In the genomic region with DNA sequence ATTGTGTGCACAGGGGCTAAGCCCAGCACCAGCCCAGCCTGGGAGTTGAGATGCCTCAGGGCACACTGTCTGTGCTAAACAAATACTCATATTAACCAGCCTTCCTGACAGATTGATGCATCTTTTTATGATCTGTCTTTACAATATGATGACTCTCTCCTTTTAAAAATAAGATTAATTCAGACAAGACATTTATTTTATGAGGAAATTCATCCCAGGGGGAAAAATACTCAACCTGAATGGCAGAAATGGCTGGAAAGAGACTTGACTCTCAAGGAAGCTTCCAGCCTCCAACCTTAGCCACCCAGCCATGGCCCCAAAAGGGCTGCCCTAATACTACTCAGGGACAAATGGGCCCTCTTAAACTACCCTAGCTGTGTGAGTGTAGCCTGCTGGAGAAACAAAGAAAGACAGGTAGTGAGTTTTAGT, we compare ENCODE assay signal across 1 cellular context.
TF ChIP-seq lines count a peak whose summit lies in the region.

No MANE protein-coding gene starts in this region.

TF ChIP-seq in WTC11, 78 proteins besides CTCF, POLR2A, EP300 and RAD21:
- TF ChIP-seq, protein P1, sequence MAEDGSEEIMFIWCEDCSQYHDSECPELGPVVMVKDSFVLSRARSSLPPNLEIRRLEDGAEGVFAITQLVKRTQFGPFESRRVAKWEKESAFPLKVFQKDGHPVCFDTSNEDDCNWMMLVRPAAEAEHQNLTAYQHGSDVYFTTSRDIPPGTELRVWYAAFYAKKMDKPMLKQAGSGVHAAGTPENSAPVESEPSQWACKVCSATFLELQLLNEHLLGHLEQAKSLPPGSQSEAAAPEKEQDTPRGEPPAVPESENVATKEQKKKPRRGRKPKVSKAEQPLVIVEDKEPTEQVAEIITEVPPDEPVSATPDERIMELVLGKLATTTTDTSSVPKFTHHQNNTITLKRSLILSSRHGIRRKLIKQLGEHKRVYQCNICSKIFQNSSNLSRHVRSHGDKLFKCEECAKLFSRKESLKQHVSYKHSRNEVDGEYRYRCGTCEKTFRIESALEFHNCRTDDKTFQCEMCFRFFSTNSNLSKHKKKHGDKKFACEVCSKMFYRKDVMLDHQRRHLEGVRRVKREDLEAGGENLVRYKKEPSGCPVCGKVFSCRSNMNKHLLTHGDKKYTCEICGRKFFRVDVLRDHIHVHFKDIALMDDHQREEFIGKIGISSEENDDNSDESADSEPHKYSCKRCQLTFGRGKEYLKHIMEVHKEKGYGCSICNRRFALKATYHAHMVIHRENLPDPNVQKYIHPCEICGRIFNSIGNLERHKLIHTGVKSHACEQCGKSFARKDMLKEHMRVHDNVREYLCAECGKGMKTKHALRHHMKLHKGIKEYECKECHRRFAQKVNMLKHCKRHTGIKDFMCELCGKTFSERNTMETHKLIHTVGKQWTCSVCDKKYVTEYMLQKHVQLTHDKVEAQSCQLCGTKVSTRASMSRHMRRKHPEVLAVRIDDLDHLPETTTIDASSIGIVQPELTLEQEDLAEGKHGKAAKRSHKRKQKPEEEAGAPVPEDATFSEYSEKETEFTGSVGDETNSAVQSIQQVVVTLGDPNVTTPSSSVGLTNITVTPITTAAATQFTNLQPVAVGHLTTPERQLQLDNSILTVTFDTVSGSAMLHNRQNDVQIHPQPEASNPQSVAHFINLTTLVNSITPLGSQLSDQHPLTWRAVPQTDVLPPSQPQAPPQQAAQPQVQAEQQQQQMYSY (CRISPR knock-in tag; IDR thresholded peaks at IDR 0.05), result no peak
- no peak for TF ChIP-seq NR1H2 (CRISPR knock-in tag; IDR thresholded peaks at IDR 0.05)
- no peak for TF ChIP-seq MYBL2 (CRISPR knock-in tag; IDR thresholded peaks at IDR 0.05)
- TF ChIP-seq, protein P2, sequence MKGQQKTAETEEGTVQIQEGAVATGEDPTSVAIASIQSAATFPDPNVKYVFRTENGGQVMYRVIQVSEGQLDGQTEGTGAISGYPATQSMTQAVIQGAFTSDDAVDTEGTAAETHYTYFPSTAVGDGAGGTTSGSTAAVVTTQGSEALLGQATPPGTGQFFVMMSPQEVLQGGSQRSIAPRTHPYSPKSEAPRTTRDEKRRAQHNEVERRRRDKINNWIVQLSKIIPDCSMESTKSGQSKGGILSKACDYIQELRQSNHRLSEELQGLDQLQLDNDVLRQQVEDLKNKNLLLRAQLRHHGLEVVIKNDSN (CRISPR knock-in tag; IDR thresholded peaks at IDR 0.05), result no peak
